ENCODE assay signal across 10 cellular contexts in genomic region chr22:17754233-17754925, GRCh38. TPM values are rescaled to one million over a fixed set of nuclear protein-coding genes. Genes with fewer than 3 reads are reported as not detected.
A peak's percentile ranks its signal among the peaks of the same experiment; 100 is the strongest.
DNase-seq lines count a peak whose midpoint lies in the region; ATAC-seq and TF ChIP-seq lines count a peak whose summit lies in the region.
"Had no signal": no experiment of that assay in that cellular context is flagged by ENCODE, and none has a peak within 500 bp of the region (broad histone marks: within the 10 kb centered on the region; RNA-seq: fewer than 3 reads in every experiment).

No MANE protein-coding gene starts in this region.

- WGBS in H9 (ENCODE audit: extremely low coverage, insufficient read length, low lambda C conversion rate) = no CpG with 5 or more reads among the region's 14 CpGs
- 94% methylated on average over 2 of the region's 14 CpGs for WGBS in right lobe of liver (ENCODE audit: insufficient coverage, low coverage, low lambda C conversion rate, missing lambda C conversion rate)

- H4K91ac ChIP-seq in H9 (ENCODE audit: insufficient read length, low read depth, low read length) = no peak overlapping the region

- no peak overlapping the region for H2BK5ac ChIP-seq in H9 (ENCODE audit: insufficient read length, low read length)

- H3K9ac ChIP-seq in H9 (ENCODE audit: extremely low read depth, insufficient read length, low read length) = no peak overlapping the region

- intact Hi-C loops in right lobe of liver (cut with DNase I) = no loop called here

- no peaks in the 10 kb centered on the region; a peak in 2 of 7 replicates for H3K36me3 Mint-ChIP-seq in H9 (ENCODE audit: insufficient read depth in 1 of 3, low read depth in 3 of 3)
- no peaks in the 10 kb centered on the region for H3K36me3 Mint-ChIP-seq in activated T-helper 17 cell treated with anti-CD3 and anti-CD28 coated beads, Interleukin-2, amount 50 U/mL, for 72 hours (ENCODE audit: low read depth)

- H3K4me1 ChIP-seq in H9 (ENCODE audit: insufficient read depth, low read length) (no peaks in the 10 kb centered on the region), right lobe of liver (peaks cover 0 to 13% (median 2%) of the 10 kb centered on the region in 4 donors)

- H2BK20ac ChIP-seq in H9 (ENCODE audit: low read depth, low read length, poor library complexity, severe bottlenecking) = no peak overlapping the region

- H2BK120ac ChIP-seq in H9 (ENCODE audit: low read depth, low read length, poor library complexity, severe bottlenecking) = no peak overlapping the region

- ATAC-seq in activated T-helper 17 cell treated with anti-CD3 and anti-CD28 coated beads, Interleukin-2, amount 50 U/mL, for 72 hours (replicated peaks) = peak; percentile 66
- ATAC-seq in right lobe of liver = peak; percentile 71 to 83 (median 76)
- ATAC-seq in GM18505 (IDR thresholded peaks at IDR 0.05; ENCODE audit: unreplicated experiment) = no peak
- ATAC-seq in GM19467 (IDR thresholded peaks at IDR 0.05; ENCODE audit: unreplicated experiment) = no peak

- H3K27me3 ChIP-seq in H9 (ENCODE audit: insufficient read depth, low read length) (no peaks in the 10 kb centered on the region), right lobe of liver (no peaks in the 10 kb centered on the region)

- no peak overlapping the region for H3K4me3 ChIP-seq in right lobe of liver

- H4K20me1 ChIP-seq in H9 (ENCODE audit: control insufficient read depth, insufficient read depth, insufficient read length) = no peaks in the 10 kb centered on the region

- no peaks in the 10 kb centered on the region for H3K23me2 ChIP-seq in H9 (ENCODE audit: insufficient read length, low read depth, low read length, poor library complexity, severe bottlenecking)

- no peaks in the 10 kb centered on the region for H3K79me1 ChIP-seq in H9 (ENCODE audit: insufficient read depth, low read depth, low read length, poor library complexity, severe bottlenecking)

- no peak overlapping the region for H3K4ac ChIP-seq in H9 (ENCODE audit: low read depth, low read length)

- DNase-seq in CD1c-positive myeloid dendritic cell (ENCODE audit: extremely low spot score) (peak; percentile 37), H9 (peak; percentile 61), right lobe of liver (peak in 1 of 3 donors; percentile 39), NCI-H446 treated with DMSO at 0.1 percent for 48 hours (lab: John Stamatoyannopoulos, UW) (no peak), SW 1271 (lab: John Stamatoyannopoulos, UW) (no peak)
- DNase-seq: NCI-H146, nucleus accumbens had no signal

- H3K9me3 ChIP-seq in H9 (ENCODE audit: control insufficient read depth, low read depth, low read length) (no peaks in the 10 kb centered on the region), right lobe of liver (no peaks in the 10 kb centered on the region)

- H3K14ac ChIP-seq in H9 (ENCODE audit: insufficient read depth, low read length) = no peak overlapping the region

- H3K27ac Mint-ChIP-seq in H9 = no peak overlapping the region
- peak overlapping the region; percentile 38 for H3K27ac Mint-ChIP-seq in activated T-helper 17 cell treated with anti-CD3 and anti-CD28 coated beads, Interleukin-2, amount 50 U/mL, for 72 hours

- H3K27me3 Mint-ChIP-seq in H9 (ENCODE audit: low read depth) = no peaks in the 10 kb centered on the region; the same call in 1 of the 2 replicates
- H3K27me3 Mint-ChIP-seq in activated T-helper 17 cell treated with anti-CD3 and anti-CD28 coated beads, Interleukin-2, amount 50 U/mL, for 72 hours = no peaks in the 10 kb centered on the region

- no peak overlapping the region for H3T11ph ChIP-seq in H9 (ENCODE audit: low read length)

- no peak overlapping the region for H3K27ac ChIP-seq in H9 (ENCODE audit: insufficient read length, low read depth, low read length)
- peak overlapping the region in 1 of 3 donors; percentile 37 for H3K27ac ChIP-seq in right lobe of liver

- H4K5ac ChIP-seq in H9 (ENCODE audit: insufficient read length, low read depth, low read length) = no peak overlapping the region

- H3K4me1 Mint-ChIP-seq in H9 = no peaks in the 10 kb centered on the region
- no peaks in the 10 kb centered on the region for H3K4me1 Mint-ChIP-seq in activated T-helper 17 cell treated with anti-CD3 and anti-CD28 coated beads, Interleukin-2, amount 50 U/mL, for 72 hours

- no peak overlapping the region for H2BK15ac ChIP-seq in H9 (ENCODE audit: low read depth, low read length)

- no peaks in the 10 kb centered on the region for H3K36me3 ChIP-seq in right lobe of liver

- no peak overlapping the region for H3K23ac ChIP-seq in H9 (ENCODE audit: insufficient read length, low read depth, low read length)

- TF ChIP-seq CTCF in H9 (conservative IDR thresholded peaks at IDR 0.05) (peak; percentile 74), right lobe of liver (IDR thresholded peaks at IDR 0.05) (peak; percentile 31 to 58 (median 44))

- no peak overlapping the region for H3K56ac ChIP-seq in H9 (ENCODE audit: insufficient read length, low read depth, low read length)

- H3K4me2 ChIP-seq in H9 (ENCODE audit: insufficient read depth, insufficient read length, low read length) = no peak overlapping the region

- no peak overlapping the region for H2AK5ac ChIP-seq in H9 (ENCODE audit: insufficient read length, low read length)

- no peak overlapping the region for H4K8ac ChIP-seq in H9 (replicated peaks; ENCODE audit: insufficient read length, low read depth, low read length)

- no peaks in the 10 kb centered on the region for H3K79me2 ChIP-seq in H9 (ENCODE audit: insufficient read depth, low read length)

- no peak for TF ChIP-seq POLR2A in right lobe of liver (IDR thresholded peaks at IDR 0.05)
- TF ChIP-seq POLR2A in GM18505 (IDR thresholded peaks at IDR 0.05; ENCODE audit: borderline replicate concordance, extremely low read depth, insufficient read depth, insufficient read length) = no peak

- no peak overlapping the region for H2AFZ ChIP-seq in H9 (ENCODE audit: low read length)

- no peaks in the 10 kb centered on the region for H3K9me3 Mint-ChIP-seq in H9
- H3K9me3 Mint-ChIP-seq in activated T-helper 17 cell treated with anti-CD3 and anti-CD28 coated beads, Interleukin-2, amount 50 U/mL, for 72 hours = no peaks in the 10 kb centered on the region

- no peak overlapping the region for H3K4me3 Mint-ChIP-seq in H9
- no peak overlapping the region for H3K4me3 Mint-ChIP-seq in activated T-helper 17 cell treated with anti-CD3 and anti-CD28 coated beads, Interleukin-2, amount 50 U/mL, for 72 hours

- no peak overlapping the region for H3K18ac ChIP-seq in H9 (ENCODE audit: insufficient read length, low read depth, low read length)

- H2BK12ac ChIP-seq in H9 (ENCODE audit: insufficient read length, low read depth, low read length) = no peak overlapping the region

RNA-seq across cellular contexts. Expression of gene BID, which starts 19.9 kb away (rescaled TPM):
- total RNA-seq in H9 (2021) (23.2 and 25.5 TPM in 2 replicates), right lobe of liver (10 to 100 TPM; 30.5 to 57.3 (median 36.2) TPM)
- total RNA-seq in activated T-helper 17 cell treated with anti-CD3 and anti-CD28 coated beads, Interleukin-2, amount 50 U/mL, for 72 hours = 10 to 100 TPM in 1 of 2 donors, 1 to 10 TPM in 1; 6.2 to 19.2 TPM

Comparison
In these comparisons a context has a peak if more than half of its experiments do, and no peak if none do; other contexts are left out.
1. DNase-seq: peak in CD1c-positive myeloid dendritic cell (single experiment) and H9 (single experiment); none in NCI-H446 treated with DMSO at 0.1 percent for 48 hours (single experiment) and SW 1271 (0 of 2).
2. ATAC-seq: peak in activated T-helper 17 cell treated with anti-CD3 and anti-CD28 coated beads, Interleukin-2, amount 50 U/mL, for 72 hours (single experiment) and right lobe of liver (4 of 4); none in GM18505 (single experiment) and GM19467 (single experiment).